Comparison of ENCODE assay signal across 7 cellular contexts in genomic region chr17:40177275-40177874, GRCh38.
DNase-seq lines count a peak whose midpoint lies in the region; ATAC-seq lines count a peak whose summit lies in the region.

TSS of gene RAPGEFL1 (plus strand) at chr17:40177470. CDS start at chr17:40177862, 392 bp downstream.

- ATAC-seq in GM19035 (IDR thresholded peaks at IDR 0.05; ENCODE audit: unreplicated experiment) (peak; percentile 60), GM21717 (IDR thresholded peaks at IDR 0.05; ENCODE audit: unreplicated experiment) (no peak)
- ATAC-seq in central memory CD8-positive, alpha-beta T cell (replicated peaks; ENCODE audit: extremely low read depth, poor library complexity, severe bottlenecking): peak; percentile 96

- H3K9me3 Mint-ChIP-seq in central memory CD8-positive, alpha-beta T cell: no peaks in the 10 kb centered on the region

- H3K27me3 Mint-ChIP-seq in central memory CD8-positive, alpha-beta T cell: no peaks in the 10 kb centered on the region

- peaks cover 4% of the 10 kb centered on the region for H3K36me3 Mint-ChIP-seq in central memory CD8-positive, alpha-beta T cell (ENCODE audit: insufficient read depth)

- DNase-seq in NCI-H146 treated with DMSO at 0.1 percent for 48 hours (lab: John Stamatoyannopoulos, UW; ENCODE audit: unreplicated experiment) (peak; percentile 43), kidney tubule cell (ENCODE audit: low spot score) (peak; percentile 60)
- DNase-seq in activated CD4-positive, alpha-beta T cell treated with anti-CD3 and anti-CD28 coated beads for 24 hours (ENCODE audit: low read depth in 2 of 2): peak; percentile 84 to 90
- DNase-seq in central memory CD8-positive, alpha-beta T cell (ENCODE audit: low spot score in 2 of 2): peak; percentile 47 to 48
- DNase-seq in stimulated activated CD4-positive, alpha-beta T cell treated with anti-CD3 and anti-CD28 coated beads, Interleukin-1b, Interleukin-23, amount 100 ng/mL, for 48 hours: peak; percentile 85

- H3K4me3 Mint-ChIP-seq in central memory CD8-positive, alpha-beta T cell: peak within 1 kb of the TSS; percentile 50

- peaks cover 8% of the 10 kb centered on the region for H3K4me1 Mint-ChIP-seq in central memory CD8-positive, alpha-beta T cell

- H3K27ac Mint-ChIP-seq in central memory CD8-positive, alpha-beta T cell (ENCODE audit: low read depth): no peak within 1 kb of the TSS
